Comparison of ENCODE assay signal across 10 cellular contexts in genomic region chr10:116828121-116828520, GRCh38. TPM values are rescaled to one million over a fixed set of nuclear protein-coding genes. Genes with fewer than 3 reads are reported as not detected.
"Had no signal": no experiment of that assay in that cellular context is flagged by ENCODE, and none has a peak within 500 bp of the region (broad histone marks: within the 10 kb centered on the region; RNA-seq: fewer than 3 reads in every experiment).

No MANE protein-coding gene starts in this region.

- DNase-seq: GM23248, GOT3, H7, H9, HCEC 1CT, HFFc6 had no signal

- H3K9me3 ChIP-seq: HAP-1 had no signal

- H3K9ac ChIP-seq: GM23248 had no signal

- ATAC-seq: HCT116 had no signal

- H3K27ac ChIP-seq: GM23248 had no signal

- H3K9me3 Mint-ChIP-seq: GM23338, H9, HFFc6 had no signal

- H3K27ac Mint-ChIP-seq: GM23338, H9, HFFc6 had no signal

- H3K4me3 Mint-ChIP-seq: GM23338, H9, HFFc6 had no signal

- H3K4me1 ChIP-seq: HAP-1 had no signal

- H3K36me3 ChIP-seq: HAP-1 had no signal

- H3K4me3 ChIP-seq: GM23248, GM23338, HAP-1 had no signal

RNA-seq across cellular contexts. Expression of gene ENO4, which starts 21.2 kb away (rescaled TPM):
- total RNA-seq: H1, HFFc6 had no signal
